9 cellular contexts compared by ENCODE assay signal in the genomic region with DNA sequence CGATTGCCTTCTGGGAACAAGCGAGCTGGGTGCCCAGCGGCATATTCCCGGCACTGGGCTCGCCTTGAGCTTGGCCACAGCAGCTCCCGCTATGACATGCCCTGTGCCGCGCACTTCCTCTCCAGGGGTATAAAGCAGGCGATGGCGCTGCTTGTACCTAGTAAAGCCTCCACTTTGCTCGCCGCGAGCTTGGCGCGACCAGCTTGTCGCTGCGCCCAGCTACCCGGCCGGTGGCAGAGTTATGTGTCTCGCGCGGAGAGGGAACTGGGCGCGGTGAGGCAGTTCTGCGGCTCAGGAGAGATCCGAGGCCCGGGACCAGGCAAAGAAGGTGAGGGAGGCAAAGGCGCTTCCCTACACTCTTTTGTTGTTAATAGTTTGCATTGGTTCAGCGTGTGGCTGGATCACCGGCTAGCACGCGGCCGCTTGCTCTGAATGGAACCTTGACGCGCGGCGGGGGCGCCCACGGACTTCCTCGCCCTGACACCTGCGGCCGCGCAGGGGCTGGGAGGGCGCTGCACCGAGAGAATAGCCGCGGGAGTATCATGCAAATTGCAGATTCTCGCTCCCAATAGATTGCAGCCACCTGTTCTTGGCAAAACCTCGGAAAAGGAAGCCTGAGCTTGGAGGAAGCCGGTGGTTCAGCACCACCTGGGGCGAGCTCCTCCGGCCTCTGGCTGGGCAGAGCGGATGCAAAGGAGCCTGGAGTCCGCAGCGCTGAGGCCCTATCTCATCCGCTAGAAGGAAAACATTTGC. TPM values are rescaled to one million over a fixed set of nuclear protein-coding genes. Genes with fewer than 3 reads are reported as not detected.
DNase-seq lines count a peak whose midpoint lies in the region; ATAC-seq lines count a peak whose summit lies in the region.
"Had no signal": no experiment of that assay in that cellular context is flagged by ENCODE, and none has a peak within 500 bp of the region (broad histone marks: within the 10 kb centered on the region; RNA-seq: fewer than 3 reads in every experiment).

No MANE protein-coding gene starts in this region.

- peak overlapping the region; percentile 80 for H3K4me3 Mint-ChIP-seq in activated T-cell treated with anti-CD3 and anti-CD28 coated beads, Interleukin-2, amount 50 U/mL, for 4 hours

- peaks cover 2% of the 10 kb centered on the region for H3K9me3 ChIP-seq in thymus (ENCODE audit: control insufficient read depth)

- H3K27ac ChIP-seq in thymus (ENCODE audit: low read depth): no peak overlapping the region
- H3K27ac ChIP-seq: C4-2B had no signal

- intact Hi-C loops in Right ventricle myocardium superior (cut with DNase I): no loop called here
- intact Hi-C loops in left ventricle myocardium superior (cut with micrococcal nuclease): no loop called here

- DNase-seq in Right ventricle myocardium superior (peak; percentile 50), left ventricle myocardium superior (no peak), islet precursor cell (peak; percentile 67), T-helper 9 cell (no peak), NCI-H1417 treated with DMSO at 0.1 percent for 48 hours (lab: John Stamatoyannopoulos, UW) (no peak), NCI-H2029 treated with DMSO at 0.1 percent for 48 hours (lab: John Stamatoyannopoulos, UW) (no peak)
- peak; percentile 37 for DNase-seq in activated T-cell treated with anti-CD3 and anti-CD28 coated beads, Interleukin-2, amount 50 U/mL, for 4 hours

- H3K4me1 ChIP-seq in thymus (ENCODE audit: control insufficient read depth, insufficient read depth, low read length): peaks cover 30% of the 10 kb centered on the region

- no peak for ATAC-seq in Right ventricle myocardium superior (ENCODE audit: poor library complexity)
- ATAC-seq in left ventricle myocardium superior: no peak
- ATAC-seq in activated T-cell treated with anti-CD3 and anti-CD28 coated beads, Interleukin-2, amount 50 U/mL, for 4 hours: no peak

- H3K9me3 Mint-ChIP-seq in activated T-cell treated with anti-CD3 and anti-CD28 coated beads, Interleukin-2, amount 50 U/mL, for 4 hours: no peaks in the 10 kb centered on the region

- H3K27me3 Mint-ChIP-seq in activated T-cell treated with anti-CD3 and anti-CD28 coated beads, Interleukin-2, amount 50 U/mL, for 4 hours (ENCODE audit: low read depth): peaks cover 32% of the 10 kb centered on the region

- no peaks in the 10 kb centered on the region for H3K36me3 ChIP-seq in thymus (ENCODE audit: control insufficient read depth, insufficient read depth)

- H3K27me3 ChIP-seq in thymus (ENCODE audit: control insufficient read depth, insufficient read depth): peaks cover 67% of the 10 kb centered on the region

- H3K36me3 Mint-ChIP-seq in activated T-cell treated with anti-CD3 and anti-CD28 coated beads, Interleukin-2, amount 50 U/mL, for 4 hours (ENCODE audit: insufficient read depth): peaks cover 10% of the 10 kb centered on the region

- H3K4me1 Mint-ChIP-seq in activated T-cell treated with anti-CD3 and anti-CD28 coated beads, Interleukin-2, amount 50 U/mL, for 4 hours (ENCODE audit: low read depth): peaks cover 52% of the 10 kb centered on the region

- WGBS in thymus: under 1% methylated on average over 56 of the region's 56 CpGs

- peak overlapping the region; percentile 29 for H3K4me3 ChIP-seq in thymus (ENCODE audit: low read length)

RNA-seq across cellular contexts. Expression of gene BUB3, which starts 3.0 kb away (rescaled TPM):
- 36.3 TPM for total RNA-seq in Right ventricle myocardium superior
- total RNA-seq in left ventricle myocardium superior: 40.0 TPM
- 100 to 1,000 TPM; 169 to 185 (median 173) TPM for total RNA-seq in activated T-cell treated with anti-CD3 and anti-CD28 coated beads, Interleukin-2, amount 50 U/mL, for 4 hours
- 76.6 TPM for polyA plus RNA-seq in thymus

RNA-seq across cellular contexts. Expression of gene HMX2, which starts 3.2 kb away (rescaled TPM):
- total RNA-seq in Right ventricle myocardium superior (not detected), left ventricle myocardium superior (not detected)
- total RNA-seq in activated T-cell treated with anti-CD3 and anti-CD28 coated beads, Interleukin-2, amount 50 U/mL, for 4 hours: under 1 TPM in 1 of 3 donors, not detected in 2; 0.11 TPM
- polyA plus RNA-seq in thymus: 0.25 TPM

RNA-seq across cellular contexts. Expression of gene HMX3, which starts 15.4 kb away (rescaled TPM):
- total RNA-seq in Right ventricle myocardium superior: not detected
- not detected for total RNA-seq in left ventricle myocardium superior
- total RNA-seq in activated T-cell treated with anti-CD3 and anti-CD28 coated beads, Interleukin-2, amount 50 U/mL, for 4 hours: under 1 TPM in 1 of 3 donors, not detected in 2; 0.16 TPM
- polyA plus RNA-seq in thymus: not detected

Comparison
In these comparisons a context has a peak if more than half of its experiments do, and no peak if none do; other contexts are left out.
1. DNase-seq: peak in Right ventricle myocardium superior (single experiment), activated T-cell treated with anti-CD3 and anti-CD28 coated beads, Interleukin-2, amount 50 U/mL, for 4 hours (single experiment) and islet precursor cell (single experiment); none in left ventricle myocardium superior (single experiment), T-helper 9 cell (single experiment), NCI-H1417 treated with DMSO at 0.1 percent for 48 hours (single experiment) and NCI-H2029 treated with DMSO at 0.1 percent for 48 hours (single experiment).